In genomic region chr20:58452667-58453255, GRCh38 we compare ENCODE assay signal across 16 cellular contexts.
"Had no signal": no experiment of that assay in that cellular context is flagged by ENCODE, and none has a peak within 500 bp of the region (broad histone marks: within the 10 kb centered on the region; RNA-seq: fewer than 3 reads in every experiment).

No MANE protein-coding gene starts in this region.

- H3K9me3 ChIP-seq: body of pancreas, prostate gland had no signal

- H3K27me3 Mint-ChIP-seq: activated naive CD4-positive, alpha-beta T cell treated with anti-CD3 and anti-CD28 coated beads, Interleukin-2, amount 50 U/mL, for 24 hours; central memory CD8-positive, alpha-beta T cell; natural killer cell treated with Interleukin-12 subunit alpha and Interleukin-12 subunit beta and Interleukin-15 and Interleukin-18, amount 100 ng/mL, for 72 hours had no signal

- H3K4me1 ChIP-seq: body of pancreas, prostate gland had no signal

- H3K36me3 ChIP-seq: prostate gland had no signal

- ATAC-seq: body of pancreas; foreskin keratinocyte; natural killer cell treated with Interleukin-12 subunit alpha and Interleukin-12 subunit beta and Interleukin-15 and Interleukin-18, amount 100 ng/mL, for 72 hours had no signal

- DNase-seq: activated CD4-positive, alpha-beta T cell treated with anti-CD3 and anti-CD28 coated beads for 1 hour; activated CD4-positive, alpha-beta T cell treated with anti-CD3 and anti-CD28 coated beads, Interleukin-2, amount 50 U/mL, for 48 hours; activated T-cell treated with anti-CD3 and anti-CD28 coated beads, Interleukin-2, amount 50 U/mL, for 1 hour; amygdala; body of pancreas; cortex of kidney; effector CD4-positive, alpha-beta T cell; foreskin keratinocyte; glutamatergic neuron; immature natural killer cell; occipital lobe; small intestine had no signal

- H3K27me3 ChIP-seq: body of pancreas, foreskin keratinocyte had no signal

- H3K27ac ChIP-seq: body of pancreas, foreskin keratinocyte, prostate gland had no signal

- H3K9me3 Mint-ChIP-seq: activated naive CD4-positive, alpha-beta T cell treated with anti-CD3 and anti-CD28 coated beads, Interleukin-2, amount 50 U/mL, for 24 hours; immature natural killer cell; natural killer cell treated with Interleukin-12 subunit alpha and Interleukin-12 subunit beta and Interleukin-15 and Interleukin-18, amount 100 ng/mL, for 72 hours had no signal

- H3K4me3 Mint-ChIP-seq: activated naive CD4-positive, alpha-beta T cell treated with anti-CD3 and anti-CD28 coated beads, Interleukin-2, amount 50 U/mL, for 24 hours; central memory CD8-positive, alpha-beta T cell; immature natural killer cell; natural killer cell treated with Interleukin-12 subunit alpha and Interleukin-12 subunit beta and Interleukin-15 and Interleukin-18, amount 100 ng/mL, for 72 hours had no signal

- H3K4me3 ChIP-seq: body of pancreas, prostate gland had no signal

- H3K27ac Mint-ChIP-seq: activated naive CD4-positive, alpha-beta T cell treated with anti-CD3 and anti-CD28 coated beads, Interleukin-2, amount 50 U/mL, for 24 hours; natural killer cell treated with Interleukin-12 subunit alpha and Interleukin-12 subunit beta and Interleukin-15 and Interleukin-18, amount 100 ng/mL, for 72 hours had no signal
